8 cellular contexts compared by ENCODE assay signal in genomic region chr1:94540440-94541174, GRCh38. TPM values are rescaled to one million over a fixed set of nuclear protein-coding genes. Genes with fewer than 3 reads are reported as not detected.
DNase-seq lines count a peak whose midpoint lies in the region; ATAC-seq, FAIRE-seq and TF ChIP-seq lines count a peak whose summit lies in the region.

No MANE protein-coding gene starts in this region.

- H3K9me3 ChIP-seq in AG04450 (ENCODE audit: control insufficient read depth, insufficient read depth, low read length) (no peaks in the 10 kb centered on the region; the same call in 1 of the 2 replicates), MG63 (no peaks in the 10 kb centered on the region), duodenal mucosa (ENCODE audit: control insufficient read depth in 1 of 2, low read length in 2 of 2) (no peaks in the 10 kb centered on the region)

- H3K4me3 Mint-ChIP-seq in naive B cell: peak overlapping the region; percentile 78 to 89 (median 80)

- peaks cover 22 to 37% of the 10 kb centered on the region in 2 donors for H3K4me1 ChIP-seq in duodenal mucosa (ENCODE audit: control insufficient read depth in 1 of 2, insufficient read depth in 2 of 2, low read length in 2 of 2)

- peaks cover 0 to 4% (median 0%) of the 10 kb centered on the region in 7 donors for H3K9me3 Mint-ChIP-seq in naive B cell

- no peaks in the 10 kb centered on the region for H3K36me3 Mint-ChIP-seq in naive B cell

- CTCF ChIA-PET in AG04450 (lab: Charles Lee): interaction anchor here (0.7 to 3.3 kb wide), 7 partner anchors 13 to 503 kb away, joined by 3 to 12 read pairs (median 4); no protein-coding TSS in a partner anchor

- DNase-seq in AG04450 (ENCODE audit: low read depth, low spot score) (no peak), MG63 (no peak), naive B cell (no peak), frontal cortex (ENCODE audit: low spot score in 2 of 2) (no peak), GOT3 (lab: John Stamatoyannopoulos, UW) (no peak)
- no peak for DNase-seq in activated naive CD4-positive, alpha-beta T cell treated with anti-CD3 and anti-CD28 coated beads, Interleukin-2, amount 50 U/mL, for 16 hours

- TF ChIP-seq CTCF in AG04450 (IDR thresholded peaks at IDR 0.05; ENCODE audit: low read depth, low read length): no peak

- H3K27me3 ChIP-seq in AG04450 (ENCODE audit: control insufficient read depth, insufficient read depth, low read length) (no peaks in the 10 kb centered on the region), MG63 (no peaks in the 10 kb centered on the region), duodenal mucosa (ENCODE audit: control insufficient read depth in 1 of 2, insufficient read depth in 2 of 2, low read length in 2 of 2) (no peaks in the 10 kb centered on the region)

- peaks cover 8 to 25% (median 16%) of the 10 kb centered on the region in 3 donors for H3K4me1 Mint-ChIP-seq in naive B cell

- H3K27ac ChIP-seq in AG04450 (ENCODE audit: low read depth, low read length) (peak overlapping the region; percentile 63), duodenal mucosa (ENCODE audit: low read depth, low read length) (peak overlapping the region; percentile 79)

- FAIRE-seq in frontal cortex (lab: Jason Lieb, UNC): no peak

- H3K27me3 Mint-ChIP-seq in naive B cell: peaks cover 10 to 79% (median 63%) of the 10 kb centered on the region in 3 donors

- H3K4me3 ChIP-seq in AG04450 (ENCODE audit: low read depth, low read length) (peak overlapping the region; percentile 79), MG63 (peak overlapping the region; percentile 49; the same call in 1 of the 2 replicates), duodenal mucosa (ENCODE audit: low read depth in 1 of 2, low read length in 2 of 2) (peak overlapping the region; percentile 75 to 81)

- H3K9ac ChIP-seq in duodenal mucosa (ENCODE audit: low read depth in 1 of 2, low read length in 2 of 2): peak overlapping the region; percentile 69 to 80

- POLR2A ChIA-PET in AG04450 (lab: Yijun Ruan, JAX): interaction anchor here (0.8 to 2.7 kb wide), 9 partner anchors 10 to 188 kb away, joined by 3 to 21 read pairs (median 4); no protein-coding TSS in a partner anchor

- ATAC-seq in naive B cell (ENCODE audit: low read depth in 2 of 2): no peak
- no peak for ATAC-seq in HG03097 (IDR thresholded peaks at IDR 0.05; ENCODE audit: low FRiP score, unreplicated experiment)

- H3K36me3 ChIP-seq in MG63: no peaks in the 10 kb centered on the region
- H3K36me3 ChIP-seq in duodenal mucosa (ENCODE audit: control insufficient read depth in 1 of 2, insufficient read depth in 2 of 2, low read length in 2 of 2): peaks cover 6 to 7% of the 10 kb centered on the region in 2 donors

- peak overlapping the region in 1 of 6 donors; percentile 42 for H3K27ac Mint-ChIP-seq in naive B cell

RNA-seq across cellular contexts. Expression of gene F3, which starts 1.0 kb away (rescaled TPM):
- 319 and 330 TPM in 2 replicates for polyA plus RNA-seq in AG04450 (2011; rRNA removed)
- polyA minus RNA-seq in AG04450 (2011; rRNA and poly(A)+ RNA removed): 274 and 343 TPM in 2 replicates
- total RNA-seq in MG63 (2014; rRNA removed; shearing (Covaris generic); ENCODE audit: low replicate concordance): 0.40 TPM in 1 of 2 replicates, not detected in the other
- not detected for polyA plus RNA-seq in naive B cell (ENCODE audit: low read depth in 6 of 6)
- total RNA-seq in frontal cortex: 24.9 TPM

Comparison
In these comparisons a context has a peak if more than half of its experiments do, and no peak if none do; other contexts are left out.
1. RNA of gene F3, which starts 1.0 kb away (total RNA-seq): 24.9 TPM in frontal cortex (single experiment); 0.40 TPM in MG63; every median in the first group is over 10 times any median in the second.
2. Peak in every context shown above with its lines, with median percentiles within 50 percentile points of each other: H3K4me3 ChIP-seq.